Comparison of ENCODE assay signal across 8 cellular contexts in the genomic region with DNA sequence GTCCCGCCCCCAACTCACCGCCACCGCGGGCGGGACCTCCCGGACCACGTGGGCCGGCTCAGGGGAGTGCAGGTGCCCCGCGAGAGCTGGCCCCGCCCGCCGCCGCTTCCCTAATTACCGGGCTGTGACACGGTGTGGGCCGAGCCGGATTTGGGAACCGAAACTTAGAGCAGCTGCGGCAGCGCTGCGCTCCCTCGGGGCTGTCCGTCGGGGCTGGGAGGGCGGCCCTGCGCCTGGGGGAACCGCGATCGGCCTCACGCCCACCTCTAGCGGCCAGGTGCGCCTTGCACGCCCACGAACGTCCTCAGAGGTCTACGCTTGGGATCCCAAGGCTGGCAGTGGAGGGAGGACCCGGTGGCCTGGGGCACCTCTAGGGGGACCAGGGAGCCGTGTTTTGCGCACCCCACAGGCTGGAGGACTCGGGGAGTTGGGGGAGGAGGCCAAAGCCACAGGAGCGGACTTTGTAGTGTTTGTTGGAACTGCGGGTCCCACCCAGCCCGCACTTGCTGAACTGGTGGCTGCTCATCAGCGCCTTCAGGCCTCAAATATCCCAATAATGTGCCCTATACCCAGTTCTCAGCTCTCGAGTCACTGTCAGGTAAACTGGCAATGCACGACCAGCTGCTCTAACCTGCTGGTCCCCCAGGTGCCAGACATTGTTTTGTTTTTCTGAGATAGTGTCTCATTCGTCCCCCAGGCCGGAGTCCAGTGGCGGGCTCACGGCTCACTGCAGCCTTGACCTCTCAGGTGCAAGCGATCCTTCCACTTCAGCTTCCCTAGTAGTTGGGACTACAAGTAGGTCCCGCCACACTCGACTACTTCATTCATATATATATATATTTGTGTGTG. TPM values are rescaled to one million over a fixed set of nuclear protein-coding genes. Genes with fewer than 3 reads are reported as not detected.
DNase-seq lines count a peak whose midpoint lies in the region; ATAC-seq and TF ChIP-seq lines count a peak whose summit lies in the region.

No MANE protein-coding gene starts in this region.

- intact Hi-C loops in head of caudate nucleus (cut with DNase I): loop anchor here (5.0 kb wide), 2 partner anchors 113 to 128 kb away; a partner anchor contains a TSS
- intact Hi-C loops in posterior vena cava (cut with DNase I): no loop called here

- ATAC-seq in GM19351 (IDR thresholded peaks at IDR 0.05; ENCODE audit: unreplicated experiment) (peak; percentile 67), HG03469 (IDR thresholded peaks at IDR 0.05; ENCODE audit: unreplicated experiment) (peak; percentile 44)

- DNase-seq in COR-L47 (lab: John Stamatoyannopoulos, UW): peak; percentile 70
- peak; percentile 69 for DNase-seq in activated T-helper 9 cell treated with anti-CD3 and anti-CD28 coated beads, Interleukin-2, amount 50 U/mL, for 16 hours (ENCODE audit: low read depth)
- DNase-seq in head of caudate nucleus: peak; percentile 43 to 89 (median 71)
- DNase-seq in posterior vena cava (ENCODE audit: low spot score): peak; percentile 95
- DNase-seq in ureter (ENCODE audit: low spot score): peak; percentile 86

TF ChIP-seq in PFSK-1, 5 proteins besides CTCF, POLR2A, EP300 and RAD21:
- TF ChIP-seq SIN3A (IDR thresholded peaks at IDR 0.05; ENCODE audit: borderline replicate concordance, insufficient read depth, low read length): peak; percentile 27; the same call in 1 of the 2 replicates
- no peak for TF ChIP-seq TAF1 (IDR thresholded peaks at IDR 0.05; ENCODE audit: borderline replicate concordance, insufficient read depth, low read length)
- TF ChIP-seq, protein P1, sequence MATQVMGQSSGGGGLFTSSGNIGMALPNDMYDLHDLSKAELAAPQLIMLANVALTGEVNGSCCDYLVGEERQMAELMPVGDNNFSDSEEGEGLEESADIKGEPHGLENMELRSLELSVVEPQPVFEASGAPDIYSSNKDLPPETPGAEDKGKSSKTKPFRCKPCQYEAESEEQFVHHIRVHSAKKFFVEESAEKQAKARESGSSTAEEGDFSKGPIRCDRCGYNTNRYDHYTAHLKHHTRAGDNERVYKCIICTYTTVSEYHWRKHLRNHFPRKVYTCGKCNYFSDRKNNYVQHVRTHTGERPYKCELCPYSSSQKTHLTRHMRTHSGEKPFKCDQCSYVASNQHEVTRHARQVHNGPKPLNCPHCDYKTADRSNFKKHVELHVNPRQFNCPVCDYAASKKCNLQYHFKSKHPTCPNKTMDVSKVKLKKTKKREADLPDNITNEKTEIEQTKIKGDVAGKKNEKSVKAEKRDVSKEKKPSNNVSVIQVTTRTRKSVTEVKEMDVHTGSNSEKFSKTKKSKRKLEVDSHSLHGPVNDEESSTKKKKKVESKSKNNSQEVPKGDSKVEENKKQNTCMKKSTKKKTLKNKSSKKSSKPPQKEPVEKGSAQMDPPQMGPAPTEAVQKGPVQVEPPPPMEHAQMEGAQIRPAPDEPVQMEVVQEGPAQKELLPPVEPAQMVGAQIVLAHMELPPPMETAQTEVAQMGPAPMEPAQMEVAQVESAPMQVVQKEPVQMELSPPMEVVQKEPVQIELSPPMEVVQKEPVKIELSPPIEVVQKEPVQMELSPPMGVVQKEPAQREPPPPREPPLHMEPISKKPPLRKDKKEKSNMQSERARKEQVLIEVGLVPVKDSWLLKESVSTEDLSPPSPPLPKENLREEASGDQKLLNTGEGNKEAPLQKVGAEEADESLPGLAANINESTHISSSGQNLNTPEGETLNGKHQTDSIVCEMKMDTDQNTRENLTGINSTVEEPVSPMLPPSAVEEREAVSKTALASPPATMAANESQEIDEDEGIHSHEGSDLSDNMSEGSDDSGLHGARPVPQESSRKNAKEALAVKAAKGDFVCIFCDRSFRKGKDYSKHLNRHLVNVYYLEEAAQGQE (IDR thresholded peaks at IDR 0.05; ENCODE audit: insufficient read depth in 1 of 2, low read depth in 2 of 2, low read length in 2 of 2): no peak

RNA-seq across cellular contexts. Expression of a gene that starts 0.8 kb away (rescaled TPM):
- polyA plus RNA-seq in PFSK-1 (2012; ENCODE audit: insufficient read length, low read depth): 108 TPM
- total RNA-seq in posterior vena cava: 10 to 100 TPM; 60.0 to 63.5 TPM
- total RNA-seq in ureter: 80.3 TPM

RNA-seq across cellular contexts. Expression of a gene that starts 54.9 kb away (rescaled TPM):
- polyA plus RNA-seq in PFSK-1 (2012; ENCODE audit: insufficient read length, low read depth): 66.4 TPM
- total RNA-seq in posterior vena cava (10 to 100 TPM; 29.2 to 37.7 TPM), ureter (34.0 TPM)

Comparison
In these comparisons a context has a peak if more than half of its experiments do, and no peak if none do; other contexts are left out.
1. Peak in every context shown above with its lines: DNase-seq and ATAC-seq.